Comparison of ENCODE assay signal across 8 cellular contexts in genomic region chr11:65662802-65663633, GRCh38. TPM values are rescaled to one million over a fixed set of nuclear protein-coding genes. Genes with fewer than 3 reads are reported as not detected.
DNase-seq lines count a peak whose midpoint lies in the region; ATAC-seq lines count a peak whose summit lies in the region.

Gene RELA (minus strand): TSS chr11:65662916. CDS start chr11:65662832, 84 bp downstream.

- DNase-seq in CMK (ENCODE audit: low read depth) (peak; percentile 79), HK-2 (ENCODE audit: unreplicated experiment) (peak; percentile 89), NOMO-1 treated with dmso at 0.1 percent for 144 hours (lab: John Stamatoyannopoulos, UW; ENCODE audit: unreplicated experiment) (peak; percentile 92)
- peak; percentile 94 for DNase-seq in activated CD8-positive, alpha-beta memory T cell treated with anti-CD3 and anti-CD28 coated beads, Interleukin-2, amount 10 ng/mL, durations not matched to agents 7 days and 5 days
- peak; percentile 74 to 85 for DNase-seq in stimulated activated CD8-positive, alpha-beta memory T cell treated with anti-CD3 and anti-CD28 coated beads, Interleukin-15, amount 100 ng/mL, for 4 hours (ENCODE audit: low read depth in 2 of 2)

- H3K4me3 Mint-ChIP-seq in activated CD8-positive, alpha-beta memory T cell treated with anti-CD3 and anti-CD28 coated beads, Interleukin-2, amount 10 ng/mL, durations not matched to agents 7 days and 5 days, result peak within 1 kb of the TSS; percentile 83

- H3K27ac ChIP-seq in mesodermal cell (ENCODE audit: low read depth, low read length, severe bottlenecking), result peak within 1 kb of the TSS; percentile 95

- H3K27me3 ChIP-seq in endocrine pancreas (ENCODE audit: control insufficient read depth, insufficient read depth, low read length), result no peaks in the 10 kb centered on the region

- H3K4me3 ChIP-seq in endocrine pancreas (ENCODE audit: control insufficient read depth, insufficient read depth, low read length), result peak within 1 kb of the TSS; percentile 92
- H3K4me3 ChIP-seq in mesodermal cell (ENCODE audit: extremely low read depth, insufficient read depth, low read length, poor library complexity, severe bottlenecking), result peak within 1 kb of the TSS; percentile 78

- H3K4me1 ChIP-seq in endocrine pancreas (ENCODE audit: control insufficient read depth, insufficient read depth, low read length) (peaks cover 5% of the 10 kb centered on the region), mesodermal cell (ENCODE audit: control insufficient read depth, insufficient read depth, low read length, poor library complexity, severe bottlenecking) (peaks cover 17% of the 10 kb centered on the region)

- no peaks in the 10 kb centered on the region for H3K9me3 ChIP-seq in endocrine pancreas (ENCODE audit: control insufficient read depth, low read length)
- no peaks in the 10 kb centered on the region for H3K9me3 ChIP-seq in mesodermal cell (ENCODE audit: control insufficient read depth, low read length)

- H3K9me3 Mint-ChIP-seq in activated CD8-positive, alpha-beta memory T cell treated with anti-CD3 and anti-CD28 coated beads, Interleukin-2, amount 10 ng/mL, durations not matched to agents 7 days and 5 days (ENCODE audit: low read depth), result no peaks in the 10 kb centered on the region

- CTCF ChIA-PET in activated CD8-positive, alpha-beta memory T cell treated with anti-CD3 and anti-CD28 coated beads, Interleukin-2, amount 10 ng/mL, durations not matched to agents 7 days and 5 days (lab: Charles Lee), result interaction anchor here (0.6 to 2.1 kb wide), 9 partner anchors 10 to 198 kb away, joined by 3 to 11 read pairs (median 4); partner anchors contain the start of gene KAT5

- no peaks in the 10 kb centered on the region for H3K27me3 Mint-ChIP-seq in activated CD8-positive, alpha-beta memory T cell treated with anti-CD3 and anti-CD28 coated beads, Interleukin-2, amount 10 ng/mL, durations not matched to agents 7 days and 5 days

- H3K9ac ChIP-seq in endocrine pancreas (ENCODE audit: control insufficient read depth, insufficient read depth, low read length), result peak within 1 kb of the TSS; percentile 99

- peak within 1 kb of the TSS; percentile 85 for H3K27ac Mint-ChIP-seq in activated CD8-positive, alpha-beta memory T cell treated with anti-CD3 and anti-CD28 coated beads, Interleukin-2, amount 10 ng/mL, durations not matched to agents 7 days and 5 days

- H3K4me1 Mint-ChIP-seq in activated CD8-positive, alpha-beta memory T cell treated with anti-CD3 and anti-CD28 coated beads, Interleukin-2, amount 10 ng/mL, durations not matched to agents 7 days and 5 days, result peaks cover 32% of the 10 kb centered on the region

- H3K36me3 ChIP-seq in endocrine pancreas (ENCODE audit: control insufficient read depth, insufficient read depth, low read length), result no peaks in the 10 kb centered on the region
- peaks cover 42% of the 10 kb centered on the region for H3K36me3 ChIP-seq in mesodermal cell (ENCODE audit: control insufficient read depth, insufficient read depth, low read length)

- WGBS in mesodermal cell (ENCODE audit: insufficient coverage in 2 of 2), 2 experiments, result 0 to 1% methylated on average over 63 to 81 of the region's 91 CpGs

- peak; percentile 79 for ATAC-seq in GM19452 (IDR thresholded peaks at IDR 0.05; ENCODE audit: unreplicated experiment)
- peak; percentile 90 for ATAC-seq in activated CD8-positive, alpha-beta memory T cell treated with anti-CD3 and anti-CD28 coated beads, Interleukin-2, amount 10 ng/mL, durations not matched to agents 7 days and 5 days

- peaks cover 26% of the 10 kb centered on the region for H3K36me3 Mint-ChIP-seq in activated CD8-positive, alpha-beta memory T cell treated with anti-CD3 and anti-CD28 coated beads, Interleukin-2, amount 10 ng/mL, durations not matched to agents 7 days and 5 days

RNA-seq across cellular contexts. Expression of gene RELA, which starts in this region (rescaled TPM):
- 10 to 100 TPM; 81.3 to 82.0 TPM for total RNA-seq in activated CD8-positive, alpha-beta memory T cell treated with anti-CD3 and anti-CD28 coated beads, Interleukin-2, amount 10 ng/mL, durations not matched to agents 7 days and 5 days
- 50.7 TPM for polyA plus RNA-seq in mesodermal cell (2013, experiment 1 of 2)
- 42.5 TPM for polyA plus RNA-seq in mesodermal cell (2013, experiment 2 of 2)

Comparison
In these comparisons a context has a peak if more than half of its experiments do, and no peak if none do; other contexts are left out.
1. Peak in every context shown above with its lines: DNase-seq, ATAC-seq, H3K4me3 ChIP-seq and H3K27ac ChIP-seq.